Comparison of ENCODE assay signal across 31 cellular contexts in genomic region chr6:3250278-3250677, GRCh38. TPM values are rescaled to one million over a fixed set of nuclear protein-coding genes. Genes with fewer than 3 reads are reported as not detected.
DNase-seq lines count a peak whose midpoint lies in the region; ATAC-seq and TF ChIP-seq lines count a peak whose summit lies in the region.
"Had no signal": no experiment of that assay in that cellular context is flagged by ENCODE, and none has a peak within 500 bp of the region (broad histone marks: within the 10 kb centered on the region; RNA-seq: fewer than 3 reads in every experiment).

No MANE protein-coding gene starts in this region.

- no peak overlapping the region for H3K27ac ChIP-seq in left ventricle myocardium inferior (replicated peaks)
- H3K27ac ChIP-seq in right lobe of liver: no peak overlapping the region
- H3K27ac ChIP-seq: BLaER1, body of pancreas, colonic mucosa, tibial artery had no signal

- H3K4me3 ChIP-seq in left ventricle myocardium inferior (no peak overlapping the region), right lobe of liver (no peak overlapping the region)
- H3K4me3 ChIP-seq: BLaER1, body of pancreas, colonic mucosa, smooth muscle cell, tibial artery had no signal

- H3K36me3 ChIP-seq in left ventricle myocardium inferior (no peaks in the 10 kb centered on the region), right lobe of liver (no peaks in the 10 kb centered on the region)
- H3K36me3 ChIP-seq: BLaER1, colonic mucosa, tibial artery had no signal

- H3K4me1 ChIP-seq in left ventricle myocardium inferior (peaks cover 35% of the 10 kb centered on the region), right lobe of liver (peaks cover 0 to 5% (median 2%) of the 10 kb centered on the region in 4 donors)
- H3K4me1 ChIP-seq: colonic mucosa had no signal

- intact Hi-C loops in Right ventricle myocardium superior (cut with DNase I): loop anchor here (2.0 to 5.0 kb wide), 2 partner anchors 93 to 123 kb away; partner anchors contain the start of gene TUBB2A
- intact Hi-C loops in left ventricle myocardium inferior (cut with micrococcal nuclease): no loop called here
- intact Hi-C loops in right lobe of liver (cut with DNase I): loop anchor here (5.0 to 10.0 kb wide), 2 partner anchors 123 to 125 kb away; no protein-coding TSS in a partner anchor

- H3K4me1 Mint-ChIP-seq in T-helper 17 cell: peaks cover 15% of the 10 kb centered on the region

- H3K36me3 Mint-ChIP-seq in T-helper 17 cell (ENCODE audit: low read depth): peaks cover 10% of the 10 kb centered on the region
- H3K36me3 Mint-ChIP-seq: activated naive CD8-positive, alpha-beta T cell treated with anti-CD3 and anti-CD28 coated beads, Interleukin-2, amount 10 ng/mL, durations not matched to agents 7 days and 5 days had no signal

- no peak overlapping the region for H3K4me3 Mint-ChIP-seq in T-helper 17 cell
- H3K4me3 Mint-ChIP-seq: activated CD4-positive, alpha-beta T cell treated with anti-CD3 and anti-CD28 coated beads, Interleukin-2, amount 10 ng/mL, durations not matched to agents 7 days and 5 days; activated naive CD8-positive, alpha-beta T cell treated with anti-CD3 and anti-CD28 coated beads, Interleukin-2, amount 10 ng/mL, durations not matched to agents 7 days and 5 days; activated T-cell treated with anti-CD3 and anti-CD28 coated beads, Interleukin-2, amount 50 U/mL, for 24 hours; H9; WTC11 had no signal

- no peak for TF ChIP-seq POLR2A in right lobe of liver (IDR thresholded peaks at IDR 0.05)

- peaks cover 46% of the 10 kb centered on the region for H3K27me3 Mint-ChIP-seq in T-helper 17 cell

- H3K27ac Mint-ChIP-seq in T-helper 17 cell: no peak overlapping the region
- H3K27ac Mint-ChIP-seq: activated CD4-positive, alpha-beta T cell treated with anti-CD3 and anti-CD28 coated beads, Interleukin-2, amount 10 ng/mL, durations not matched to agents 7 days and 5 days; activated naive CD8-positive, alpha-beta T cell treated with anti-CD3 and anti-CD28 coated beads, Interleukin-2, amount 10 ng/mL, durations not matched to agents 7 days and 5 days; activated T-cell treated with anti-CD3 and anti-CD28 coated beads, Interleukin-2, amount 50 U/mL, for 24 hours; H9; WTC11 had no signal

- no peak for DNase-seq in Right ventricle myocardium superior
- no peak for DNase-seq in left ventricle myocardium inferior
- DNase-seq in cerebellar cortex (ENCODE audit: low spot score): peak; percentile 49
- peak; percentile 45 for DNase-seq in myocyte (ENCODE audit: low read depth)
- DNase-seq in amniotic stem cell (lab: John Stamatoyannopoulos, UW): no peak
- no peak for DNase-seq in right lobe of liver
- no peak for DNase-seq in T-helper 17 cell
- DNase-seq: ACHN; activated CD4-positive, alpha-beta T cell treated with anti-CD3 and anti-CD28 coated beads, Interleukin-2, amount 10 ng/mL, durations not matched to agents 7 days and 5 days; activated gamma-delta T cell; activated naive CD8-positive, alpha-beta T cell treated with anti-CD3 and anti-CD28 coated beads, Interleukin-2, amount 10 ng/mL, durations not matched to agents 7 days and 5 days; activated T-cell treated with anti-CD3 and anti-CD28 coated beads, Interleukin-2, amount 50 U/mL, for 24 hours; body of pancreas; colonic mucosa; DMS79; effector memory CD4-positive, alpha-beta T cell; erythroblast; foreskin fibroblast; GF-D8; H9; NCI-H1105; NCI-H187 treated with DMSO at 0.1 percent for 48 hours; NCI-H446; NCI-H774; OCI-M1; stimulated activated CD4-positive, alpha-beta T cell treated with anti-CD3 and anti-CD28 coated beads, Interleukin-1b, Interleukin-23, amount 100 ng/mL, for 48 hours; SW 1271 had no signal

- H3K27me3 ChIP-seq in left ventricle myocardium inferior (ENCODE audit: low read depth): peaks cover 34% of the 10 kb centered on the region
- no peaks in the 10 kb centered on the region for H3K27me3 ChIP-seq in right lobe of liver
- H3K27me3 ChIP-seq: BLaER1, body of pancreas had no signal

- TF ChIP-seq CTCF in left ventricle myocardium inferior (IDR thresholded peaks at IDR 0.05; ENCODE audit: borderline replicate concordance): no peak
- no peak for TF ChIP-seq CTCF in right lobe of liver (IDR thresholded peaks at IDR 0.05)

- ATAC-seq in Right ventricle myocardium superior (ENCODE audit: poor library complexity) (peak; percentile 10), right lobe of liver (no peak), T-helper 17 cell (no peak)
- ATAC-seq: body of pancreas, WTC11 had no signal

- 89% methylated on average over 8 of the region's 8 CpGs for WGBS in right lobe of liver (ENCODE audit: insufficient coverage, low coverage, low lambda C conversion rate, missing lambda C conversion rate)

- H3K9me3 ChIP-seq in left ventricle myocardium inferior (replicated peaks): no peaks in the 10 kb centered on the region
- no peaks in the 10 kb centered on the region for H3K9me3 ChIP-seq in right lobe of liver
- no peaks in the 10 kb centered on the region for H3K9me3 ChIP-seq in T-helper 17 cell (ENCODE audit: control insufficient read depth, low read length, poor library complexity, severe bottlenecking)
- H3K9me3 ChIP-seq: body of pancreas, colonic mucosa, tibial artery had no signal

RNA-seq across cellular contexts. Expression of gene PSMG4, which starts 8.5 kb away (rescaled TPM):
- total RNA-seq in Right ventricle myocardium superior (8.9 TPM), left ventricle myocardium inferior (11.2 TPM), myocyte (16.8 and 43.0 TPM in 2 replicates), right lobe of liver (10 to 100 TPM in 5 of 6 experiments, 1 to 10 TPM in 1; 9.4 to 15.4 (median 11.0) TPM), T-helper 17 cell (10 to 100 TPM; 11.9 to 15.6 TPM)
- polyA plus RNA-seq in myocyte (2012): 29.4 TPM

RNA-seq across cellular contexts. Expression of gene TUBB2B, which starts 22.8 kb away (rescaled TPM):
- total RNA-seq in Right ventricle myocardium superior (1.3 TPM), left ventricle myocardium inferior (1.4 TPM), myocyte (112 and 114 TPM in 2 replicates), right lobe of liver (1 to 10 TPM; 1.0 to 3.9 (median 2.5) TPM), T-helper 17 cell (under 1 TPM; 0.75 to 0.76 TPM)
- polyA plus RNA-seq in myocyte (2012): 71.2 TPM
- total RNA-seq: activated CD4-positive, alpha-beta T cell treated with anti-CD3 and anti-CD28 coated beads, Interleukin-2, amount 10 ng/mL, durations not matched to agents 7 days and 5 days; activated naive CD8-positive, alpha-beta T cell treated with anti-CD3 and anti-CD28 coated beads, Interleukin-2, amount 10 ng/mL, durations not matched to agents 7 days and 5 days had no signal

Comparison
In these comparisons a context has a peak if more than half of its experiments do, and no peak if none do; other contexts are left out.
1. DNase-seq: peak in cerebellar cortex (single experiment) and myocyte (single experiment); none in Right ventricle myocardium superior (single experiment), left ventricle myocardium inferior (single experiment), amniotic stem cell (single experiment), right lobe of liver (0 of 3) and T-helper 17 cell (0 of 3).
2. RNA of gene TUBB2B, which starts 22.8 kb away (total RNA-seq): 112 to 114 TPM in myocyte; 1.0 to 3.9 TPM in right lobe of liver, 1.4 TPM in left ventricle myocardium inferior (single experiment), 1.3 TPM in Right ventricle myocardium superior (single experiment) and 0.75 to 0.76 TPM in T-helper 17 cell; every median in the first group is over 10 times any median in the second.